In the genomic region with DNA sequence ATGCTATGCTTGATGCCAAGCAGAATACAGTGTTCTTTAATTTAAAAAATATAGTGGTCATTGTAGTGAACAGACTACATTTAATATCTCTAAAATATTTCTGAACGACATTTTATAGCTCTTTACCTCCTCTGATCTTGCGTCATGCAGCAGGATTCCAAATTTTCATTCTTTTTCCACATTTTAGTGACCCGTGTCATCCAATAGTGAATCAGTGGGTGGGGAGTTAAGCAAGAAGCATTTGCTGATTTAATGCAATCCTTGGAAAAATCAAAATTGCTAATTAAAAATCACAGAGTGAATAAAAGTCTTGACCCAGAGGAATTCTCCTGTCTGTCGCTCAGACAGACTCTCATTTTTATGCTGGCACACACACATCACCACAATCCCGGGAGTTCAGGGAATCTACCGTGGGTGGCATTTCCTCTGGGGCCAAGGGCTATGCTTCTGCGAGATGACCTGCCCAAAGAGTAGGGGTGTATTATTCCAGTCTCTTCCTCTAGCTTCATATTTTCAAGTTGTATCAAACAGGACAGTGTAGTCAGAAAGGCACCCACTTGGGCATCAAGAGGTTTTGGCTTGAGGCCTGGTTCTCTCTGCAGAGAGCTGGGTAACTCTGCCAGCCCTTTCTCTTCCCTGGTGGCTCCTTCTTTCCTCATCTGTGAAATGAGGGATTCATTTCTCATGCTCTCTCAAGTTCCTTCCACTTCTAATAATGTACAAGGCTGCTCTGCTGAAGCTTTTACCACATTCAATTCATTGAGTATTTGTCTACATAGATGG, we compare ENCODE assay signal across 21 cellular contexts. TPM values are rescaled to one million over a fixed set of nuclear protein-coding genes. Genes with fewer than 3 reads are reported as not detected.
"Had no signal": no experiment of that assay in that cellular context is flagged by ENCODE, and none has a peak within 500 bp of the region (broad histone marks: within the 10 kb centered on the region; RNA-seq: fewer than 3 reads in every experiment).

No MANE protein-coding gene starts in this region.

- H3K27me3 ChIP-seq: breast epithelium, sigmoid colon, upper lobe of left lung had no signal

- DNase-seq: activated CD4-positive, alpha-beta T cell treated with anti-CD3 and anti-CD28 coated beads, Interleukin-2, amount 50 U/mL, for 1 hour; activated effector memory CD4-positive, alpha-beta T cell treated with anti-CD3 and anti-CD28 coated beads, Interleukin-2, amount 50 U/mL, for 16 hours; activated naive CD8-positive, alpha-beta T cell treated with anti-CD3 and anti-CD28 coated beads for 36 hours; activated T-cell treated with anti-CD3 and anti-CD28 coated beads for 4 hours; aorta; dorsolateral prefrontal cortex; mucosa of descending colon; nucleus accumbens; sigmoid colon; stimulated activated CD4-positive, alpha-beta T cell treated with anti-CD3 and anti-CD28 coated beads, Interleukin-12 subunit alpha, Interleukin-12 subunit beta, amount 100 ng/mL, for 4 hours; stimulated activated naive CD4-positive, alpha-beta T cell; upper lobe of left lung had no signal

- H3K36me3 ChIP-seq: breast epithelium, prostate gland, sigmoid colon, suprapubic skin, upper lobe of left lung had no signal

- H3K9me3 ChIP-seq: breast epithelium, mucosa of descending colon, prostate gland, sigmoid colon, suprapubic skin, upper lobe of left lung had no signal

- H3K27ac ChIP-seq: breast epithelium, dorsolateral prefrontal cortex, prostate gland, sigmoid colon, suprapubic skin, upper lobe of left lung had no signal

- H3K4me3 ChIP-seq: breast epithelium, dorsolateral prefrontal cortex, mucosa of descending colon, prostate gland, sigmoid colon, suprapubic skin, upper lobe of left lung had no signal

- H3K4me1 ChIP-seq: breast epithelium, prostate gland, sigmoid colon, suprapubic skin, upper lobe of left lung had no signal

- ATAC-seq: mucosa of descending colon; natural killer cell treated with Interleukin-12 subunit alpha and Interleukin-12 subunit beta and Interleukin-15 and Interleukin-18, amount 100 ng/mL, for 72 hours had no signal

RNA-seq across cellular contexts. Expression of a gene that starts 24.8 kb away (rescaled TPM):
- total RNA-seq: activated CD8-positive, alpha-beta memory T cell treated with anti-CD3 and anti-CD28 coated beads for 36 hours; activated naive CD8-positive, alpha-beta T cell treated with anti-CD3 and anti-CD28 coated beads for 36 hours; aorta; fibroblast of villous mesenchyme; lung microvascular endothelial cell; mucosa of descending colon; natural killer cell treated with Interleukin-12 subunit alpha and Interleukin-12 subunit beta and Interleukin-15 and Interleukin-18, amount 100 ng/mL, for 72 hours; prostate gland; sigmoid colon; suprapubic skin; T-helper 2 cell treated with Interferon-gamma antibody and Interleukin-4, amounts not matched to agents 100 ng/mL and 5 ng/mL, for 36 hours; upper lobe of left lung had no signal
- polyA plus RNA-seq: aorta, esophagus, sigmoid colon had no signal
